ENCODE assay signal across 1 cellular context in the genomic region with DNA sequence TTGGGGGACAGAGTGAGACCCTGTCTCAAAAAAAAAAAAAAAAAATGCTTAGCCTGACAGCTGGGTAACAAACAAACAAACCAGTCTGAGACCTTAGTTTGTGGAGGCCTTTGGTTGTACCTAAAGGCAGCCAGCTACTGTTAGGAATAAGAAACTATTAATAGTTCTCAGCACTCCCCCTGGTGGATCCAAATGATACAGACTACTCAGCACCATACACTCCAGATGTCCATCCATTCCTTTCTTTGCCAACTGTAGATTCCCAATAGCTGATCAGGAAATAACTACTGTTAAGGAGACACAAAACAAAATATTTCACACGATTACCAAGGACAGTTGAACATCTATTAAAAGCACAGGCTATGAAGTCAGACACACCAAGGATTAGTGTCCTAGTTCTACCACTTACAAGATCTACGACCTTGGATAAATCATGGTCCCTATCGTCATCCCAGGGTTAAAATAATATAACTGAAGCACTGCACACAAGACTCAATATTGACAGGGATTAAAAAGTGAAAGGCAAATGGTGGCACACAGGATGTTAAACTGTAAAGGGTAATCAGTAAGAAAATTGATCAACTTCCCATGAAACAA.
A peak's percentile ranks its signal among the peaks of the same experiment; 100 is the strongest.
TF ChIP-seq lines count a peak whose summit lies in the region.

No MANE protein-coding gene starts in this region.

TF ChIP-seq in H1, 55 proteins besides CTCF, POLR2A, EP300 and RAD21:
- TF ChIP-seq SIX5 (IDR thresholded peaks at IDR 0.05; ENCODE audit: low read depth, low read length) (no peak), POLR2AphosphoS5 (IDR thresholded peaks at IDR 0.05; ENCODE audit: low read depth, low read length) (peak; percentile 44; the same call in 1 of the 2 replicates)
